ENCODE assay signal across 9 cellular contexts in genomic region chr1:1440941-1441888, GRCh38. TPM values are rescaled to one million over a fixed set of nuclear protein-coding genes. Genes with fewer than 3 reads are reported as not detected.
DNase-seq lines count a peak whose midpoint lies in the region; ATAC-seq, FAIRE-seq and TF ChIP-seq lines count a peak whose summit lies in the region.
"Had no signal": no experiment of that assay in that cellular context is flagged by ENCODE, and none has a peak within 500 bp of the region (broad histone marks: within the 10 kb centered on the region; RNA-seq: fewer than 3 reads in every experiment).

No MANE protein-coding gene starts in this region.

- DNase-seq in EL (peak; percentile 32), MM.1S (peak; percentile 36), esophagus squamous epithelium (lab: John Stamatoyannopoulos, UW) (no peak), ovary (peak in 4 of 5 donors; percentile 64 to 78 (median 74)), upper lobe of right lung (peak; percentile 80), RCC 7860 (ENCODE audit: low spot score) (no peak), hippocampal formation (lab: John Stamatoyannopoulos, UW) (no peak)
- peak; percentile 59 for DNase-seq in activated CD8-positive, alpha-beta memory T cell treated with anti-CD3 and anti-CD28 coated beads, Interleukin-2, amount 10 ng/mL, durations not matched to agents 7 days and 5 days

- H3K36me3 Mint-ChIP-seq in activated CD8-positive, alpha-beta memory T cell treated with anti-CD3 and anti-CD28 coated beads, Interleukin-2, amount 10 ng/mL, durations not matched to agents 7 days and 5 days: no peaks in the 10 kb centered on the region

- no peaks in the 10 kb centered on the region for H3K79me2 ChIP-seq in MM.1S (ENCODE audit: low read length)

- no peak overlapping the region for H3K27ac Mint-ChIP-seq in activated CD8-positive, alpha-beta memory T cell treated with anti-CD3 and anti-CD28 coated beads, Interleukin-2, amount 10 ng/mL, durations not matched to agents 7 days and 5 days

- TF ChIP-seq CTCF in MM.1S (IDR thresholded peaks at IDR 0.05; ENCODE audit: low read length): peak; percentile 82
- peak; percentile 71 to 91 (median 86) for TF ChIP-seq CTCF in esophagus squamous epithelium (IDR thresholded peaks at IDR 0.05)
- peak; percentile 68 to 85 (median 81) for TF ChIP-seq CTCF in ovary (IDR thresholded peaks at IDR 0.05)
- peak; percentile 90 for TF ChIP-seq CTCF in upper lobe of right lung (IDR thresholded peaks at IDR 0.05)

- no peaks in the 10 kb centered on the region for H3K9me3 Mint-ChIP-seq in activated CD8-positive, alpha-beta memory T cell treated with anti-CD3 and anti-CD28 coated beads, Interleukin-2, amount 10 ng/mL, durations not matched to agents 7 days and 5 days (ENCODE audit: low read depth)

- TF ChIP-seq POLR2A in esophagus squamous epithelium (IDR thresholded peaks at IDR 0.05) (no peak), ovary (IDR thresholded peaks at IDR 0.05) (no peak)

- H3K27me3 ChIP-seq in MM.1S (replicated peaks; ENCODE audit: insufficient read depth, low read length) (peaks cover 36% of the 10 kb centered on the region), esophagus squamous epithelium (peaks cover 0 to 10% (median 0%) of the 10 kb centered on the region in 4 donors), ovary (no peaks in the 10 kb centered on the region), upper lobe of right lung (no peaks in the 10 kb centered on the region)

- CTCF ChIA-PET in activated CD8-positive, alpha-beta memory T cell treated with anti-CD3 and anti-CD28 coated beads, Interleukin-2, amount 10 ng/mL, durations not matched to agents 7 days and 5 days (lab: Charles Lee): interaction anchor here (0.7 to 2.5 kb wide), 11 partner anchors 9 to 205 kb away, joined by 3 to 13 read pairs (median 3); partner anchors contain the start of genes ATAD3C, DVL1 and MRPL20

- 16% methylated on average over 8 of the region's 29 CpGs; no CpG with 5 or more reads in 1 of the 2 donors for WGBS in esophagus squamous epithelium, 2 donors
- WGBS in ovary, 3 donors: 24 to 34% (median 28%) methylated on average over 21 to 29 of the region's 29 CpGs

- ATAC-seq in activated CD8-positive, alpha-beta memory T cell treated with anti-CD3 and anti-CD28 coated beads, Interleukin-2, amount 10 ng/mL, durations not matched to agents 7 days and 5 days: peak; percentile 83
- peak; percentile 77 for ATAC-seq in upper lobe of right lung

- peak overlapping the region; percentile 68 for H2AFZ ChIP-seq in MM.1S (ENCODE audit: low read length)

- H3K4me1 ChIP-seq in MM.1S (ENCODE audit: low read length) (no peaks in the 10 kb centered on the region; the same call in 1 of the 2 replicates), esophagus squamous epithelium (peaks cover 18 to 54% (median 32%) of the 10 kb centered on the region in 3 donors), ovary (ENCODE audit: insufficient read depth) (peaks cover 9% of the 10 kb centered on the region), upper lobe of right lung (peaks cover 21% of the 10 kb centered on the region)

- H3K4me1 Mint-ChIP-seq in activated CD8-positive, alpha-beta memory T cell treated with anti-CD3 and anti-CD28 coated beads, Interleukin-2, amount 10 ng/mL, durations not matched to agents 7 days and 5 days: peaks cover 1% of the 10 kb centered on the region

- H3K4me2 ChIP-seq in MM.1S (ENCODE audit: low read depth, low read length): no peak overlapping the region

- TF ChIP-seq EP300 in ovary (IDR thresholded peaks at IDR 0.05): no peak

- intact Hi-C loops in esophagus squamous epithelium (cut with DNase I) (no loop called here), ovary (cut with DNase I) (no loop called here), upper lobe of right lung (cut with DNase I) (no loop called here)

- H3K36me3 ChIP-seq in MM.1S (replicated peaks; ENCODE audit: insufficient read depth, low read length) (no peaks in the 10 kb centered on the region), esophagus squamous epithelium (peaks cover 0 to 19% (median 3%) of the 10 kb centered on the region in 3 donors), ovary (no peaks in the 10 kb centered on the region), upper lobe of right lung (no peaks in the 10 kb centered on the region)

- no peak overlapping the region for H3K4me3 ChIP-seq in MM.1S (ENCODE audit: low read length)
- no peak overlapping the region for H3K4me3 ChIP-seq in esophagus squamous epithelium
- no peak overlapping the region for H3K4me3 ChIP-seq in ovary
- H3K4me3 ChIP-seq in upper lobe of right lung: no peak overlapping the region

- H3K27me3 Mint-ChIP-seq in activated CD8-positive, alpha-beta memory T cell treated with anti-CD3 and anti-CD28 coated beads, Interleukin-2, amount 10 ng/mL, durations not matched to agents 7 days and 5 days: peaks cover 5% of the 10 kb centered on the region

- no peak for FAIRE-seq in RCC 7860 (lab: Jason Lieb, UNC)

- no peak overlapping the region for H3K9ac ChIP-seq in MM.1S (ENCODE audit: low read length)

- no peaks in the 10 kb centered on the region for H3F3A ChIP-seq in MM.1S (ENCODE audit: insufficient read depth, low read length)

- H3K4me3 Mint-ChIP-seq in activated CD8-positive, alpha-beta memory T cell treated with anti-CD3 and anti-CD28 coated beads, Interleukin-2, amount 10 ng/mL, durations not matched to agents 7 days and 5 days: no peak overlapping the region

- H3K9me2 ChIP-seq in MM.1S (replicated peaks; ENCODE audit: insufficient read depth, low read length): no peaks in the 10 kb centered on the region

- H3K27ac ChIP-seq in MM.1S (ENCODE audit: low read length) (no peak overlapping the region), esophagus squamous epithelium (peak overlapping the region in 3 of 4 donors; percentile 14 to 30 (median 21)), ovary (no peak overlapping the region), upper lobe of right lung (peak overlapping the region; percentile 17)

- H4K20me1 ChIP-seq in MM.1S (ENCODE audit: insufficient read depth, low read length): no peaks in the 10 kb centered on the region

- H3K9me3 ChIP-seq in MM.1S (replicated peaks; ENCODE audit: insufficient read depth, low read length): no peaks in the 10 kb centered on the region
- H3K9me3 ChIP-seq in esophagus squamous epithelium: no peaks in the 10 kb centered on the region
- no peaks in the 10 kb centered on the region for H3K9me3 ChIP-seq in ovary
- H3K9me3 ChIP-seq in upper lobe of right lung: no peaks in the 10 kb centered on the region

RNA-seq across cellular contexts. Expression of gene VWA1, which starts 5.7 kb away (rescaled TPM):
- under 1 TPM; 0.20 to 0.28 TPM for total RNA-seq in activated CD8-positive, alpha-beta memory T cell treated with anti-CD3 and anti-CD28 coated beads, Interleukin-2, amount 10 ng/mL, durations not matched to agents 7 days and 5 days
- total RNA-seq in esophagus squamous epithelium (10 to 100 TPM; 20.0 to 55.0 (median 34.6) TPM), ovary (10 to 100 TPM; 11.1 to 73.5 (median 44.9) TPM), upper lobe of right lung (87.4 TPM)
- polyA plus RNA-seq in ovary: 10 to 100 TPM in 1 of 2 donors, under 1 TPM in 1; 0.20 to 14.2 TPM

RNA-seq across cellular contexts. Expression of gene ATAD3C, which starts 8.3 kb away (rescaled TPM):
- under 1 TPM; 0.38 to 0.87 TPM for total RNA-seq in activated CD8-positive, alpha-beta memory T cell treated with anti-CD3 and anti-CD28 coated beads, Interleukin-2, amount 10 ng/mL, durations not matched to agents 7 days and 5 days
- total RNA-seq in esophagus squamous epithelium (under 1 TPM; under 0.01 to 1.00 (median 0.28) TPM), ovary (1 to 10 TPM in 6 of 7 donors, under 1 TPM in 1; 0.53 to 5.3 (median 3.6) TPM), upper lobe of right lung (10.4 TPM)
- polyA plus RNA-seq in ovary: 1 to 10 TPM in 1 of 2 donors, under 1 TPM in 1; 0.83 to 4.3 TPM

RNA-seq across cellular contexts. Expression of gene ANKRD65, which starts 20.1 kb away (rescaled TPM):
- total RNA-seq in activated CD8-positive, alpha-beta memory T cell treated with anti-CD3 and anti-CD28 coated beads, Interleukin-2, amount 10 ng/mL, durations not matched to agents 7 days and 5 days: not detected
- 10 to 100 TPM in 2 of 4 donors, 1 to 10 TPM in 2; 4.7 to 28.3 (median 14.4) TPM for total RNA-seq in esophagus squamous epithelium
- total RNA-seq in ovary: 10 to 100 TPM in 5 of 7 donors, 1 to 10 TPM in 2; 4.5 to 48.8 (median 16.4) TPM
- polyA plus RNA-seq in ovary: 10 to 100 TPM in 1 of 2 donors, 1 to 10 TPM in 1; 5.0 to 13.3 TPM
- 21.5 TPM for total RNA-seq in upper lobe of right lung
- total RNA-seq: T-helper 1 cell treated with Interleukin-12 subunit alpha and Interleukin-12 subunit beta and Interleukin-4 antibody, amounts not matched to agents 30 ng/mL and 1 ng/mL, for 36 hours had no signal

RNA-seq across cellular contexts. Expression of gene ATAD3B, which starts 30.4 kb away (rescaled TPM):
- 10 to 100 TPM; 46.5 to 63.3 TPM for total RNA-seq in activated CD8-positive, alpha-beta memory T cell treated with anti-CD3 and anti-CD28 coated beads, Interleukin-2, amount 10 ng/mL, durations not matched to agents 7 days and 5 days
- total RNA-seq in esophagus squamous epithelium (10 to 100 TPM in 3 of 4 donors, 1 to 10 TPM in 1; 9.9 to 40.1 (median 24.1) TPM), ovary (10 to 100 TPM; 13.1 to 26.5 (median 19.6) TPM), upper lobe of right lung (24.3 TPM)
- polyA plus RNA-seq in ovary: 10 to 100 TPM in 1 of 2 donors, 1 to 10 TPM in 1; 1.0 to 15.0 TPM

RNA-seq across cellular contexts. Expression of gene MRPL20, which starts 34.1 kb away (rescaled TPM):
- total RNA-seq in activated CD8-positive, alpha-beta memory T cell treated with anti-CD3 and anti-CD28 coated beads, Interleukin-2, amount 10 ng/mL, durations not matched to agents 7 days and 5 days: 100 to 1,000 TPM in 1 of 2 experiments, 10 to 100 TPM in 1; 95.2 to 130 TPM
- total RNA-seq in esophagus squamous epithelium: 100 to 1,000 TPM in 3 of 4 donors, 10 to 100 TPM in 1; 98.0 to 157 (median 116) TPM
- 100 to 1,000 TPM in 1 of 7 donors, 10 to 100 TPM in 6; 79.9 to 130 (median 93.1) TPM for total RNA-seq in ovary
- polyA plus RNA-seq in ovary: 100 to 1,000 TPM; 113 to 120 TPM
- 80.7 TPM for total RNA-seq in upper lobe of right lung

Comparison
In these comparisons a context has a peak if more than half of its experiments do, and no peak if none do; other contexts are left out.
1. DNase-seq: peak in EL (single experiment), MM.1S (single experiment), activated CD8-positive, alpha-beta memory T cell treated with anti-CD3 and anti-CD28 coated beads, Interleukin-2, amount 10 ng/mL, durations not matched to agents 7 days and 5 days (single experiment), ovary (4 of 5) and upper lobe of right lung (single experiment); none in esophagus squamous epithelium (single experiment), RCC 7860 (single experiment) and hippocampal formation (0 of 2).
2. H3K27ac ChIP-seq: peak in esophagus squamous epithelium (3 of 4) and upper lobe of right lung (single experiment); none in MM.1S (single experiment) and ovary (0 of 2).
3. RNA of gene VWA1, which starts 5.7 kb away (total RNA-seq): 87.4 TPM in upper lobe of right lung (single experiment), 11.1 to 73.5 TPM in ovary and 20.0 to 55.0 TPM in esophagus squamous epithelium; 0.20 to 0.28 TPM in activated CD8-positive, alpha-beta memory T cell treated with anti-CD3 and anti-CD28 coated beads, Interleukin-2, amount 10 ng/mL, durations not matched to agents 7 days and 5 days; every median in the first group is over 4 times any median in the second.
4. RNA of gene ANKRD65, which starts 20.1 kb away (total RNA-seq): 21.5 TPM in upper lobe of right lung (single experiment), 4.7 to 28.3 TPM in esophagus squamous epithelium and 4.5 to 48.8 TPM in ovary; not detected in activated CD8-positive, alpha-beta memory T cell treated with anti-CD3 and anti-CD28 coated beads, Interleukin-2, amount 10 ng/mL, durations not matched to agents 7 days and 5 days; every median in the first group is over 4 times any median in the second.
5. Peak in every context shown above with its lines, with median percentiles within 50 percentile points of each other: CTCF ChIP-seq.